Comparison of ENCODE assay signal across 1 cellular context in the genomic region with DNA sequence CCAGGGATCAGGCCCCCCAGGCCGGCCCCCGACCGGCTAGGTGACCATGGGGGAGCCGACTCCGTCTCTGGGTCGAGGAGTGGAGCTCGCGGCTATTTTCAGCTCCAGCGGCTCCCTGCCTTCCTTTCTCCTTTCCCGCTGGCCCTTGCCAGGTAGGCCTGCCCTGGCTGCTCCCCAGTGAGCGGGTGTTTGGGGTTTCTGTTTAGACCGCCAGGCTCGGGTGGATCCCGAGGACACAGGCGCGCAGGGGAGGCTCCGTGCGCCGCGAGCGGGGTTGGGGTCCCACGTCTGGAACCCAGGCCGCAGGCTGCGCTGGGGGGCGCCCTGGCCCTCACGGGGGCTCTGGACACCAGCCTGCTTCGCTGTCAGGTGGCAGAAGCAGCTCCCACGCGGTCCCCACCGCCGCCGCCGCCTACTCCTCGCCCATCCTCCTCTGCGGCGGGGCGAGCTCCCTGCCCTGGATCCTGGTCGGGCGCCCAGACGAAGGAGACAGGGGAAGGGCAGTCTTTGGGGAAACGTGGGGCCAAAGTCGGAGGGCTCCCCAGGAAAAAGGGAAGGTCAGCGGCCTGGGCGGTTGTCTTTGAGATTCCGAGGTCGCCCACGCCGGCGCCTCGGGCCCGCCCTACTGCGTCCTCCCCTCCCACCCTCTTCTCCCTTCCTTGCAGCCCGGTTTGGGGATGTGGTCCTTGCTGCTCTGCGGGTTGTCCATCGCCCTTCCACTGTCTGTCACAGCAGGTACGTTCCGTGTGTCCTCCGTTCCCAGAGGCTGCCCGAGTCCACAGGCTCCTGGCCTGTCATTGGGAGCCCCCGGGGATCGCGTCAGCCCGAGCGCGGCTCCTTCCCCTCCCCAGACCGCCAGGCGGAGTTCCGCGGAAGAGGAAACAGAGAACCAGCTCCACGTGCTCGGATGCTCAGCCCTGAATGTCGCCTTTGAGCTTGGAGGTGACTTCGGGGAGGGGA.
TF ChIP-seq lines count a peak whose summit lies in the region.

No MANE protein-coding gene starts in this region.

TF ChIP-seq in K562, 482 proteins besides CTCF, POLR2A, EP300 and RAD21:
- TF ChIP-seq NONO (IDR thresholded peaks at IDR 0.05; ENCODE audit: low read depth in 2 of 2, low read length in 1 of 2) (no peak), TAF9B (IDR thresholded peaks at IDR 0.05; ENCODE audit: partially characterized antibody) (no peak), FOXP1 (CRISPR knock-in tag; IDR thresholded peaks at IDR 0.05) (no peak), SIN3A (IDR thresholded peaks at IDR 0.05; ENCODE audit: borderline replicate concordance in 2 of 2, control insufficient read depth in 1 of 2, low read depth in 2 of 2, low read length in 2 of 2) (no peak), HDAC6 (IDR thresholded peaks at IDR 0.05; ENCODE audit: low read depth, low read length) (no peak)
- TF ChIP-seq, protein P1, sequence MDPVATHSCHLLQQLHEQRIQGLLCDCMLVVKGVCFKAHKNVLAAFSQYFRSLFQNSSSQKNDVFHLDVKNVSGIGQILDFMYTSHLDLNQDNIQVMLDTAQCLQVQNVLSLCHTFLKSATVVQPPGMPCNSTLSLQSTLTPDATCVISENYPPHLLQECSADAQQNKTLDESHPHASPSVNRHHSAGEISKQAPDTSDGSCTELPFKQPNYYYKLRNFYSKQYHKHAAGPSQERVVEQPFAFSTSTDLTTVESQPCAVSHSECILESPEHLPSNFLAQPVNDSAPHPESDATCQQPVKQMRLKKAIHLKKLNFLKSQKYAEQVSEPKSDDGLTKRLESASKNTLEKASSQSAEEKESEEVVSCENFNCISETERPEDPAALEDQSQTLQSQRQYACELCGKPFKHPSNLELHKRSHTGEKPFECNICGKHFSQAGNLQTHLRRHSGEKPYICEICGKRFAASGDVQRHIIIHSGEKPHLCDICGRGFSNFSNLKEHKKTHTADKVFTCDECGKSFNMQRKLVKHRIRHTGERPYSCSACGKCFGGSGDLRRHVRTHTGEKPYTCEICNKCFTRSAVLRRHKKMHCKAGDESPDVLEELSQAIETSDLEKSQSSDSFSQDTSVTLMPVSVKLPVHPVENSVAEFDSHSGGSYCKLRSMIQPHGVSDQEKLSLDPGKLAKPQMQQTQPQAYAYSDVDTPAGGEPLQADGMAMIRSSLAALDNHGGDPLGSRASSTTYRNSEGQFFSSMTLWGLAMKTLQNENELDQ (CRISPR knock-in tag; IDR thresholded peaks at IDR 0.05; ENCODE audit: borderline replicate concordance): no peak
- TF ChIP-seq, protein P2, sequence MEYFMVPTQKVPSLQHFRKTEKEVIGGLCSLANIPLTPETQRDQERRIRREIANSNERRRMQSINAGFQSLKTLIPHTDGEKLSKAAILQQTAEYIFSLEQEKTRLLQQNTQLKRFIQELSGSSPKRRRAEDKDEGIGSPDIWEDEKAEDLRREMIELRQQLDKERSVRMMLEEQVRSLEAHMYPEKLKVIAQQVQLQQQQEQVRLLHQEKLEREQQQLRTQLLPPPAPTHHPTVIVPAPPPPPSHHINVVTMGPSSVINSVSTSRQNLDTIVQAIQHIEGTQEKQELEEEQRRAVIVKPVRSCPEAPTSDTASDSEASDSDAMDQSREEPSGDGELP (CRISPR knock-in tag; IDR thresholded peaks at IDR 0.05; ENCODE audit: borderline replicate concordance): no peak
